Comparison of ENCODE assay signal across 27 cellular contexts in the genomic region with DNA sequence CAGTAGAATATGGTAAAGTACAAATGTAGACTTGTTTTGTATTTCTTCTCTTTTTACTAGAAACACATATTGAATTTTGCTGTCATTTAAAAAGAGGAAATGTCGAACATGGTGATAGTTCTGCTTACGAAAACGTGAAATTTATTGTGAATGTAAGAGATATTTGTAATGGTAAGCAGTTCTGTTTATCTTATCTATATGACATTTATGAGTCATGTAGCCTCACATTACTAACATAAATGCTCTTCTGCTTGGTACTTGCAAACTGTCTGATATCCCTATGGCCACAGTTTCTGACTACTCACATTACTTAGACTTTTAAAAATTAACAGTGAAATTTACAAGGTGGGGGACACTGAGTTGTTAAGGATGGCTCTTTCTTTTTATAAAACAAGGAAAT.
"Had no signal": no experiment of that assay in that cellular context is flagged by ENCODE, and none has a peak within 500 bp of the region (broad histone marks: within the 10 kb centered on the region; RNA-seq: fewer than 3 reads in every experiment).

No MANE protein-coding gene starts in this region.

- ATAC-seq: activated CD4-positive, CD25-positive, alpha-beta regulatory T cell treated with anti-CD3 and anti-CD28 coated beads, Interleukin-2, amount 50 U/mL, for 24 hours; activated CD8-positive, alpha-beta T cell treated with anti-CD3 and anti-CD28 coated beads for 36 hours; activated naive CD8-positive, alpha-beta T cell treated with anti-CD3 and anti-CD28 coated beads, Interleukin-2, amount 50 U/mL, for 24 hours; activated T-cell treated with anti-CD3 and anti-CD28 coated beads, Interleukin-2, amount 50 U/mL, for 4 hours; body of pancreas; effector memory CD8-positive, alpha-beta T cell; T-helper 17 cell had no signal

- H3K4me3 ChIP-seq: adrenal gland, body of pancreas had no signal

- DNase-seq: activated B cell treated with CpG ODN at 0.5 μM for 24 hours; activated CD4-positive, alpha-beta T cell treated with anti-CD3 and anti-CD28 coated beads for 48 hours; activated CD4-positive, alpha-beta T cell treated with anti-CD3 and anti-CD28 coated beads, Interleukin-2, amount 50 U/mL, for 1 hour; activated CD4-positive, alpha-beta T cell treated with anti-CD3 and anti-CD28 coated beads, Interleukin-2, amount 50 U/mL, for 48 hours; activated CD8-positive, alpha-beta memory T cell treated with anti-CD3 and anti-CD28 coated beads for 24 hours; activated CD8-positive, alpha-beta T cell treated with anti-CD3 and anti-CD28 coated beads for 36 hours; activated effector memory CD4-positive, alpha-beta T cell treated with anti-CD3 and anti-CD28 coated beads, Interleukin-2, amount 50 U/mL, for 16 hours; activated naive CD4-positive, alpha-beta T cell treated with anti-CD3 and anti-CD28 coated beads for 36 hours; activated naive CD8-positive, alpha-beta T cell treated with anti-CD3 and anti-CD28 coated beads for 36 hours; activated naive CD8-positive, alpha-beta T cell treated with anti-CD3 and anti-CD28 coated beads, Interleukin-2, amount 50 U/mL, for 24 hours; activated T-cell treated with anti-CD3 and anti-CD28 coated beads, Interleukin-2, amount 50 U/mL, for 4 hours; adrenal gland; amygdala; aorta; body of pancreas; caudate nucleus; cortex of kidney; dermis blood vessel endothelial cell; effector CD4-positive, alpha-beta T cell; effector memory CD8-positive, alpha-beta T cell; foreskin fibroblast; head of caudate nucleus; T-helper 1 cell; T-helper 17 cell; T1000; WERI-Rb-1 had no signal
